Comparison of ENCODE assay signal across 1 cellular context in genomic region chr6:42938987-42939809, GRCh38.
A peak's percentile ranks its signal among the peaks of the same experiment; 100 is the strongest.
TF ChIP-seq lines count a peak whose summit lies in the region.

No MANE protein-coding gene starts in this region.

TF ChIP-seq in HepG2, 621 proteins besides CTCF, POLR2A, EP300 and RAD21 (continued from another document and continues in another):
- no peak for TF ChIP-seq CCAR2 (optimal IDR thresholded peaks at IDR 0.05; ENCODE audit: low read depth, low read length)
- TF ChIP-seq YEATS4 (CRISPR knock-in tag; IDR thresholded peaks at IDR 0.05; ENCODE audit: borderline replicate concordance), result peak; percentile 82
- 0 out of 2 replicates have a peak, but pooled peaks have one; percentile 35 for TF ChIP-seq ZKSCAN8 (CRISPR knock-in tag; IDR thresholded peaks at IDR 0.05; ENCODE audit: borderline replicate concordance)
- no peak for TF ChIP-seq PLRG1 (conservative IDR thresholded peaks at IDR 0.05)
- TF ChIP-seq POLR2AphosphoS5 (IDR thresholded peaks at IDR 0.05; ENCODE audit: low read depth, low read length), result peak; percentile 56; the same call in 1 of the 2 replicates
- TF ChIP-seq ZNF572 (CRISPR knock-in tag; IDR thresholded peaks at IDR 0.05), result peak; percentile 93
- TF ChIP-seq CENPT (CRISPR knock-in tag; IDR thresholded peaks at IDR 0.05; ENCODE audit: low read depth), result no peak
- peak; percentile 96 for TF ChIP-seq ZBTB39 (CRISPR knock-in tag; IDR thresholded peaks at IDR 0.05)
- no peak for TF ChIP-seq GTF2F1 (IDR thresholded peaks at IDR 0.05; ENCODE audit: low read length)
- TF ChIP-seq ZNF34 (CRISPR knock-in tag; IDR thresholded peaks at IDR 0.05; ENCODE audit: borderline replicate concordance), result 0 out of 2 replicates have a peak, but pooled peaks have one; percentile 72
- no peak for TF ChIP-seq ZUFSP (CRISPR knock-in tag; IDR thresholded peaks at IDR 0.05; ENCODE audit: borderline replicate concordance)
- TF ChIP-seq FOSL2 (CRISPR knock-in tag; IDR thresholded peaks at IDR 0.05), result peak; percentile 60
- TF ChIP-seq NFIC (IDR thresholded peaks at IDR 0.05; ENCODE audit: low read length), result no peak
- TF ChIP-seq ZNF724P (CRISPR knock-in tag; IDR thresholded peaks at IDR 0.05; ENCODE audit: borderline replicate concordance), result no peak
- no peak for TF ChIP-seq TBP (CRISPR knock-in tag; IDR thresholded peaks at IDR 0.05)
- TF ChIP-seq ZNF292 (CRISPR knock-in tag; IDR thresholded peaks at IDR 0.05; ENCODE audit: borderline replicate concordance, low read depth), result peak; percentile 87; the same call in 1 of the 2 replicates
- TF ChIP-seq ZSCAN22 (CRISPR knock-in tag; IDR thresholded peaks at IDR 0.05), result no peak
- TF ChIP-seq ZNF121 (CRISPR knock-in tag; IDR thresholded peaks at IDR 0.05), result peak; percentile 75; the same call in 1 of the 2 replicates
- TF ChIP-seq ATAD3A (CRISPR knock-in tag; IDR thresholded peaks at IDR 0.05), result no peak
- TF ChIP-seq LBX2 (CRISPR knock-in tag; IDR thresholded peaks at IDR 0.05; ENCODE audit: borderline replicate concordance), result peak; percentile 88; the same call in 1 of the 2 replicates
- TF ChIP-seq ZNF749 (CRISPR knock-in tag; IDR thresholded peaks at IDR 0.05; ENCODE audit: borderline replicate concordance), result peak; percentile 63; the same call in 1 of the 2 replicates
- no peak for TF ChIP-seq PRDM4 (CRISPR knock-in tag; IDR thresholded peaks at IDR 0.05; ENCODE audit: borderline replicate concordance)
- TF ChIP-seq GATAD1 (CRISPR knock-in tag; IDR thresholded peaks at IDR 0.05), result peak; percentile 34; the same call in 1 of the 2 replicates
- TF ChIP-seq LCORL (IDR thresholded peaks at IDR 0.05), result no peak
- TF ChIP-seq LCORL (CRISPR knock-in tag; IDR thresholded peaks at IDR 0.05), result peak; percentile 98
- TF ChIP-seq ZNF574 (CRISPR knock-in tag; IDR thresholded peaks at IDR 0.05), result peak; percentile 81
- no peak for TF ChIP-seq NPAS2 (CRISPR knock-in tag; IDR thresholded peaks at IDR 0.05; ENCODE audit: borderline replicate concordance)
- no peak for TF ChIP-seq RAD51 (IDR thresholded peaks at IDR 0.05; ENCODE audit: borderline replicate concordance)
- 0 out of 2 replicates have a peak, but pooled peaks have one; percentile 17 for TF ChIP-seq ZBTB14 (CRISPR knock-in tag; IDR thresholded peaks at IDR 0.05)
- no peak for TF ChIP-seq HOXA7 (CRISPR knock-in tag; IDR thresholded peaks at IDR 0.05)
- TF ChIP-seq HHEX (CRISPR knock-in tag; IDR thresholded peaks at IDR 0.05), result 0 out of 2 replicates have a peak, but pooled peaks have one; percentile 18
- peak; percentile 84 for TF ChIP-seq SOX5 (CRISPR knock-in tag; IDR thresholded peaks at IDR 0.05; ENCODE audit: borderline replicate concordance)
- no peak for TF ChIP-seq ADNP (CRISPR knock-in tag; IDR thresholded peaks at IDR 0.05)
- no peak for TF ChIP-seq CEBPZ (IDR thresholded peaks at IDR 0.05; ENCODE audit: low read length)
- TF ChIP-seq PRMT3 (CRISPR knock-in tag; IDR thresholded peaks at IDR 0.05; ENCODE audit: borderline replicate concordance, low read depth), result no peak; the same call in 1 of the 2 replicates
- peak; percentile 94 for TF ChIP-seq FOXP1 (IDR thresholded peaks at IDR 0.05)
- TF ChIP-seq FOXP1 (CRISPR knock-in tag; IDR thresholded peaks at IDR 0.05), result peak; percentile 97
- no peak for TF ChIP-seq ZNF75D (CRISPR knock-in tag; IDR thresholded peaks at IDR 0.05; ENCODE audit: borderline replicate concordance)
- no peak for TF ChIP-seq ELF4 (CRISPR knock-in tag; IDR thresholded peaks at IDR 0.05; ENCODE audit: borderline replicate concordance)
- peak; percentile 63; the same call in 1 of the 2 replicates for TF ChIP-seq ZNF790 (CRISPR knock-in tag; IDR thresholded peaks at IDR 0.05; ENCODE audit: borderline replicate concordance)
- no peak for TF ChIP-seq ZNF737 (CRISPR knock-in tag; IDR thresholded peaks at IDR 0.05; ENCODE audit: borderline replicate concordance)
- no peak for TF ChIP-seq MAF1 (CRISPR knock-in tag; IDR thresholded peaks at IDR 0.05; ENCODE audit: borderline replicate concordance)
- TF ChIP-seq SKIL (CRISPR knock-in tag; IDR thresholded peaks at IDR 0.05; ENCODE audit: borderline replicate concordance), result peak; percentile 91
- TF ChIP-seq MBNL3 (CRISPR knock-in tag; conservative IDR thresholded peaks at IDR 0.05), result no peak
- TF ChIP-seq SP5 (CRISPR knock-in tag; IDR thresholded peaks at IDR 0.05; ENCODE audit: borderline replicate concordance, low read depth), result peak; percentile 96
- peak; percentile 94; the same call in 1 of the 2 replicates for TF ChIP-seq MIER3 (CRISPR knock-in tag; IDR thresholded peaks at IDR 0.05; ENCODE audit: borderline replicate concordance)
- no peak for TF ChIP-seq RARG (CRISPR knock-in tag; IDR thresholded peaks at IDR 0.05; ENCODE audit: low read depth)
- TF ChIP-seq ZNF770 (CRISPR knock-in tag; IDR thresholded peaks at IDR 0.05), result peak; percentile 89
